In the genomic region with DNA sequence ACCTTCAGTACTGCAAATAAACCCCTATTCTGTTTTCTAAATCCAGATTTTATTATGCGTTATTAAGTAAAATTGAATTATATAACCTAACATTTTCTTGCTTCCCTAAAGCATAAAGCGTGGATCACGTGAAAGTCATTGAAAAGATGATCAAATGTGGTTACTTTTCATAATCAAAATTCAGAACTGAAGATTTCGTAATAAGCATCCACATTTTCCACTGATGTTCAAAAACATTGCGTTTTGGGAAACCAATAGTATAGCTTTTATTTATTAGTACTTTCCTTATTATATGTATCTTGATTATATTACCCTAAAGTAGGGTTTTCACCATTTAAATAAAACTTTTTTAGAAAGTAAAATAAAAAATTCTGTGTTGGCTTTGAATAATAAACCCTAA, we compare ENCODE assay signal across 11 cellular contexts. TPM values are rescaled to one million over a fixed set of nuclear protein-coding genes. Genes with fewer than 3 reads are reported as not detected.
DNase-seq lines count a peak whose midpoint lies in the region; ATAC-seq and TF ChIP-seq lines count a peak whose summit lies in the region.
"Had no signal": no experiment of that assay in that cellular context is flagged by ENCODE, and none has a peak within 500 bp of the region (broad histone marks: within the 10 kb centered on the region; RNA-seq: fewer than 3 reads in every experiment).

No MANE protein-coding gene starts in this region.

- ATAC-seq in activated naive CD8-positive, alpha-beta T cell treated with anti-CD3 and anti-CD28 coated beads, Interleukin-2, amount 10 ng/mL, durations not matched to agents 7 days and 5 days (ENCODE audit: low read depth), result no peak

- peak overlapping the region; percentile 84 for H3K4me3 ChIP-seq in Loucy (ENCODE audit: low read length, poor library complexity, severe bottlenecking)
- H3K4me3 ChIP-seq: lung had no signal

- POLR2A ChIA-PET in activated naive CD8-positive, alpha-beta T cell treated with anti-CD3 and anti-CD28 coated beads, Interleukin-2, amount 10 ng/mL, durations not matched to agents 7 days and 5 days (lab: Charles Lee), result interaction anchor here (0.6 kb wide), 1 partner anchor 10 kb away, joined by 3 read pairs; no protein-coding TSS in a partner anchor

- no peak overlapping the region for H3K9ac ChIP-seq in Loucy (ENCODE audit: low read depth, low read length, poor library complexity, severe bottlenecking)

- peaks cover 18% of the 10 kb centered on the region for H3K4me1 ChIP-seq in Loucy (ENCODE audit: insufficient read depth, low read length, poor library complexity, severe bottlenecking)

- peak overlapping the region; percentile 91 for H3K4me3 Mint-ChIP-seq in activated T-cell treated with anti-CD3 and anti-CD28 coated beads, Interleukin-2, amount 50 U/mL, for 24 hours
- H3K4me3 Mint-ChIP-seq in activated naive CD8-positive, alpha-beta T cell treated with anti-CD3 and anti-CD28 coated beads, Interleukin-2, amount 10 ng/mL, durations not matched to agents 7 days and 5 days, result peak overlapping the region; percentile 94
- peak overlapping the region; percentile 98 for H3K4me3 Mint-ChIP-seq in neural crest cell
- no peak overlapping the region for H3K4me3 Mint-ChIP-seq in glutamatergic neuron (ENCODE audit: unreplicated experiment)

- TF ChIP-seq CTCF in Loucy (conservative IDR thresholded peaks at IDR 0.05; ENCODE audit: low read length) (no peak), neural crest cell (conservative IDR thresholded peaks at IDR 0.05) (no peak), glutamatergic neuron (IDR thresholded peaks at IDR 0.05; ENCODE audit: partially characterized antibody, unreplicated experiment) (no peak)

- peaks cover 52% of the 10 kb centered on the region for H3K4me1 Mint-ChIP-seq in activated T-cell treated with anti-CD3 and anti-CD28 coated beads, Interleukin-2, amount 50 U/mL, for 24 hours (ENCODE audit: low read depth)
- H3K4me1 Mint-ChIP-seq in activated naive CD8-positive, alpha-beta T cell treated with anti-CD3 and anti-CD28 coated beads, Interleukin-2, amount 10 ng/mL, durations not matched to agents 7 days and 5 days, result peaks cover 23% of the 10 kb centered on the region
- peaks cover 40% of the 10 kb centered on the region for H3K4me1 Mint-ChIP-seq in neural crest cell
- H3K4me1 Mint-ChIP-seq in glutamatergic neuron (ENCODE audit: low read depth, unreplicated experiment), result peaks cover 9% of the 10 kb centered on the region

- peaks cover 20% of the 10 kb centered on the region for H3K36me3 Mint-ChIP-seq in activated T-cell treated with anti-CD3 and anti-CD28 coated beads, Interleukin-2, amount 50 U/mL, for 24 hours (ENCODE audit: low read depth)
- H3K36me3 Mint-ChIP-seq in activated naive CD8-positive, alpha-beta T cell treated with anti-CD3 and anti-CD28 coated beads, Interleukin-2, amount 10 ng/mL, durations not matched to agents 7 days and 5 days, result no peaks in the 10 kb centered on the region
- H3K36me3 Mint-ChIP-seq in neural crest cell (ENCODE audit: low read depth) (no peaks in the 10 kb centered on the region), glutamatergic neuron (ENCODE audit: unreplicated experiment) (no peaks in the 10 kb centered on the region)

- H3K27ac Mint-ChIP-seq in activated T-cell treated with anti-CD3 and anti-CD28 coated beads, Interleukin-2, amount 50 U/mL, for 24 hours, result no peak overlapping the region
- H3K27ac Mint-ChIP-seq in activated naive CD8-positive, alpha-beta T cell treated with anti-CD3 and anti-CD28 coated beads, Interleukin-2, amount 10 ng/mL, durations not matched to agents 7 days and 5 days, result no peak overlapping the region
- H3K27ac Mint-ChIP-seq in neural crest cell (ENCODE audit: unreplicated experiment), result no peak overlapping the region
- no peak overlapping the region for H3K27ac Mint-ChIP-seq in glutamatergic neuron (ENCODE audit: unreplicated experiment)

- no peaks in the 10 kb centered on the region for H3K36me3 ChIP-seq in Loucy (ENCODE audit: insufficient read depth, low read length)

- no peaks in the 10 kb centered on the region for H3F3A ChIP-seq in Loucy (ENCODE audit: low read depth)

- H3K9me3 ChIP-seq in Loucy (ENCODE audit: insufficient read depth, low read depth, low read length), result no peaks in the 10 kb centered on the region

- H2AFZ ChIP-seq in Loucy (ENCODE audit: low read length), result no peak overlapping the region

- H3K27me3 ChIP-seq in Loucy (ENCODE audit: insufficient read depth, low read length, poor library complexity, severe bottlenecking), result no peaks in the 10 kb centered on the region

- H3K27me3 Mint-ChIP-seq in activated T-cell treated with anti-CD3 and anti-CD28 coated beads, Interleukin-2, amount 50 U/mL, for 24 hours, result no peaks in the 10 kb centered on the region
- no peaks in the 10 kb centered on the region for H3K27me3 Mint-ChIP-seq in activated naive CD8-positive, alpha-beta T cell treated with anti-CD3 and anti-CD28 coated beads, Interleukin-2, amount 10 ng/mL, durations not matched to agents 7 days and 5 days
- no peaks in the 10 kb centered on the region for H3K27me3 Mint-ChIP-seq in neural crest cell (ENCODE audit: low read depth)
- peaks cover 5% of the 10 kb centered on the region for H3K27me3 Mint-ChIP-seq in glutamatergic neuron (ENCODE audit: unreplicated experiment)

- peaks cover 19% of the 10 kb centered on the region for H3K79me2 ChIP-seq in Loucy (ENCODE audit: insufficient read depth, low read length)

- H3K4me2 ChIP-seq in Loucy (ENCODE audit: low read depth, low read length, poor library complexity, severe bottlenecking), result peak overlapping the region; percentile 81

- no peak for DNase-seq in activated T-cell treated with anti-CD3 and anti-CD28 coated beads, Interleukin-2, amount 50 U/mL, for 24 hours
- DNase-seq in activated T-cell treated with anti-CD3 and anti-CD28 coated beads for 4 hours (no peak), neural crest cell (ENCODE audit: low read depth, low spot score) (no peak), midbrain (lab: John Stamatoyannopoulos, UW) (no peak), glutamatergic neuron (no peak), NCI-H748 treated with DMSO at 0.1 percent for 48 hours (lab: John Stamatoyannopoulos, UW) (no peak)
- DNase-seq in activated naive CD8-positive, alpha-beta T cell treated with anti-CD3 and anti-CD28 coated beads, Interleukin-2, amount 10 ng/mL, durations not matched to agents 7 days and 5 days, result no peak
- DNase-seq: NCI-H2107, SHP77 treated with DMSO at 0.1 percent for 48 hours had no signal

- H3K9me2 ChIP-seq in Loucy (replicated peaks; ENCODE audit: low read depth, low read length), result no peaks in the 10 kb centered on the region

- no peaks in the 10 kb centered on the region for H3K9me3 Mint-ChIP-seq in activated T-cell treated with anti-CD3 and anti-CD28 coated beads, Interleukin-2, amount 50 U/mL, for 24 hours
- H3K9me3 Mint-ChIP-seq in activated naive CD8-positive, alpha-beta T cell treated with anti-CD3 and anti-CD28 coated beads, Interleukin-2, amount 10 ng/mL, durations not matched to agents 7 days and 5 days, result no peaks in the 10 kb centered on the region
- no peaks in the 10 kb centered on the region for H3K9me3 Mint-ChIP-seq in neural crest cell
- no peaks in the 10 kb centered on the region for H3K9me3 Mint-ChIP-seq in glutamatergic neuron (ENCODE audit: unreplicated experiment)

- H4K20me1 ChIP-seq in Loucy (ENCODE audit: insufficient read depth, low read length, poor library complexity, severe bottlenecking), result peaks cover 25% of the 10 kb centered on the region

RNA-seq across cellular contexts. Expression of gene SLF1, which starts 1.8 kb away (rescaled TPM):
- total RNA-seq in activated naive CD8-positive, alpha-beta T cell treated with anti-CD3 and anti-CD28 coated beads, Interleukin-2, amount 10 ng/mL, durations not matched to agents 7 days and 5 days, result 10 to 100 TPM; 16.8 to 20.4 TPM
- total RNA-seq in neural crest cell, result 17.0 and 18.6 TPM in 2 replicates
- total RNA-seq in glutamatergic neuron (ENCODE audit: unreplicated experiment), result 2.6 TPM

RNA-seq across cellular contexts. Expression of gene KIAA0825, which starts 1.9 kb away (rescaled TPM):
- 1 to 10 TPM; 1.9 to 2.2 TPM for total RNA-seq in activated naive CD8-positive, alpha-beta T cell treated with anti-CD3 and anti-CD28 coated beads, Interleukin-2, amount 10 ng/mL, durations not matched to agents 7 days and 5 days
- 3.4 and 3.5 TPM in 2 replicates for total RNA-seq in neural crest cell
- total RNA-seq in glutamatergic neuron (ENCODE audit: unreplicated experiment), result 1.2 TPM
